In genomic region chr12:57549203-57549908, GRCh38 we compare ENCODE assay signal across 1 cellular context.
TF ChIP-seq lines count a peak whose summit lies in the region.

No MANE protein-coding gene starts in this region.

TF ChIP-seq in K562, 482 proteins besides CTCF, POLR2A, EP300 and RAD21:
- TF ChIP-seq, protein P1, sequence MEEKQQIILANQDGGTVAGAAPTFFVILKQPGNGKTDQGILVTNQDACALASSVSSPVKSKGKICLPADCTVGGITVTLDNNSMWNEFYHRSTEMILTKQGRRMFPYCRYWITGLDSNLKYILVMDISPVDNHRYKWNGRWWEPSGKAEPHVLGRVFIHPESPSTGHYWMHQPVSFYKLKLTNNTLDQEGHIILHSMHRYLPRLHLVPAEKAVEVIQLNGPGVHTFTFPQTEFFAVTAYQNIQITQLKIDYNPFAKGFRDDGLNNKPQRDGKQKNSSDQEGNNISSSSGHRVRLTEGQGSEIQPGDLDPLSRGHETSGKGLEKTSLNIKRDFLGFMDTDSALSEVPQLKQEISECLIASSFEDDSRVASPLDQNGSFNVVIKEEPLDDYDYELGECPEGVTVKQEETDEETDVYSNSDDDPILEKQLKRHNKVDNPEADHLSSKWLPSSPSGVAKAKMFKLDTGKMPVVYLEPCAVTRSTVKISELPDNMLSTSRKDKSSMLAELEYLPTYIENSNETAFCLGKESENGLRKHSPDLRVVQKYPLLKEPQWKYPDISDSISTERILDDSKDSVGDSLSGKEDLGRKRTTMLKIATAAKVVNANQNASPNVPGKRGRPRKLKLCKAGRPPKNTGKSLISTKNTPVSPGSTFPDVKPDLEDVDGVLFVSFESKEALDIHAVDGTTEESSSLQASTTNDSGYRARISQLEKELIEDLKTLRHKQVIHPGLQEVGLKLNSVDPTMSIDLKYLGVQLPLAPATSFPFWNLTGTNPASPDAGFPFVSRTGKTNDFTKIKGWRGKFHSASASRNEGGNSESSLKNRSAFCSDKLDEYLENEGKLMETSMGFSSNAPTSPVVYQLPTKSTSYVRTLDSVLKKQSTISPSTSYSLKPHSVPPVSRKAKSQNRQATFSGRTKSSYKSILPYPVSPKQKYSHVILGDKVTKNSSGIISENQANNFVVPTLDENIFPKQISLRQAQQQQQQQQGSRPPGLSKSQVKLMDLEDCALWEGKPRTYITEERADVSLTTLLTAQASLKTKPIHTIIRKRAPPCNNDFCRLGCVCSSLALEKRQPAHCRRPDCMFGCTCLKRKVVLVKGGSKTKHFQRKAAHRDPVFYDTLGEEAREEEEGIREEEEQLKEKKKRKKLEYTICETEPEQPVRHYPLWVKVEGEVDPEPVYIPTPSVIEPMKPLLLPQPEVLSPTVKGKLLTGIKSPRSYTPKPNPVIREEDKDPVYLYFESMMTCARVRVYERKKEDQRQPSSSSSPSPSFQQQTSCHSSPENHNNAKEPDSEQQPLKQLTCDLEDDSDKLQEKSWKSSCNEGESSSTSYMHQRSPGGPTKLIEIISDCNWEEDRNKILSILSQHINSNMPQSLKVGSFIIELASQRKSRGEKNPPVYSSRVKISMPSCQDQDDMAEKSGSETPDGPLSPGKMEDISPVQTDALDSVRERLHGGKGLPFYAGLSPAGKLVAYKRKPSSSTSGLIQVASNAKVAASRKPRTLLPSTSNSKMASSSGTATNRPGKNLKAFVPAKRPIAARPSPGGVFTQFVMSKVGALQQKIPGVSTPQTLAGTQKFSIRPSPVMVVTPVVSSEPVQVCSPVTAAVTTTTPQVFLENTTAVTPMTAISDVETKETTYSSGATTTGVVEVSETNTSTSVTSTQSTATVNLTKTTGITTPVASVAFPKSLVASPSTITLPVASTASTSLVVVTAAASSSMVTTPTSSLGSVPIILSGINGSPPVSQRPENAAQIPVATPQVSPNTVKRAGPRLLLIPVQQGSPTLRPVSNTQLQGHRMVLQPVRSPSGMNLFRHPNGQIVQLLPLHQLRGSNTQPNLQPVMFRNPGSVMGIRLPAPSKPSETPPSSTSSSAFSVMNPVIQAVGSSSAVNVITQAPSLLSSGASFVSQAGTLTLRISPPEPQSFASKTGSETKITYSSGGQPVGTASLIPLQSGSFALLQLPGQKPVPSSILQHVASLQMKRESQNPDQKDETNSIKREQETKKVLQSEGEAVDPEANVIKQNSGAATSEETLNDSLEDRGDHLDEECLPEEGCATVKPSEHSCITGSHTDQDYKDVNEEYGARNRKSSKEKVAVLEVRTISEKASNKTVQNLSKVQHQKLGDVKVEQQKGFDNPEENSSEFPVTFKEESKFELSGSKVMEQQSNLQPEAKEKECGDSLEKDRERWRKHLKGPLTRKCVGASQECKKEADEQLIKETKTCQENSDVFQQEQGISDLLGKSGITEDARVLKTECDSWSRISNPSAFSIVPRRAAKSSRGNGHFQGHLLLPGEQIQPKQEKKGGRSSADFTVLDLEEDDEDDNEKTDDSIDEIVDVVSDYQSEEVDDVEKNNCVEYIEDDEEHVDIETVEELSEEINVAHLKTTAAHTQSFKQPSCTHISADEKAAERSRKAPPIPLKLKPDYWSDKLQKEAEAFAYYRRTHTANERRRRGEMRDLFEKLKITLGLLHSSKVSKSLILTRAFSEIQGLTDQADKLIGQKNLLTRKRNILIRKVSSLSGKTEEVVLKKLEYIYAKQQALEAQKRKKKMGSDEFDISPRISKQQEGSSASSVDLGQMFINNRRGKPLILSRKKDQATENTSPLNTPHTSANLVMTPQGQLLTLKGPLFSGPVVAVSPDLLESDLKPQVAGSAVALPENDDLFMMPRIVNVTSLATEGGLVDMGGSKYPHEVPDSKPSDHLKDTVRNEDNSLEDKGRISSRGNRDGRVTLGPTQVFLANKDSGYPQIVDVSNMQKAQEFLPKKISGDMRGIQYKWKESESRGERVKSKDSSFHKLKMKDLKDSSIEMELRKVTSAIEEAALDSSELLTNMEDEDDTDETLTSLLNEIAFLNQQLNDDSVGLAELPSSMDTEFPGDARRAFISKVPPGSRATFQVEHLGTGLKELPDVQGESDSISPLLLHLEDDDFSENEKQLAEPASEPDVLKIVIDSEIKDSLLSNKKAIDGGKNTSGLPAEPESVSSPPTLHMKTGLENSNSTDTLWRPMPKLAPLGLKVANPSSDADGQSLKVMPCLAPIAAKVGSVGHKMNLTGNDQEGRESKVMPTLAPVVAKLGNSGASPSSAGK (IDR thresholded peaks at IDR 0.05): no peak
- no peak for TF ChIP-seq BMI1 (IDR thresholded peaks at IDR 0.05; ENCODE audit: low read length)
- TF ChIP-seq ZFP30 (CRISPR knock-in tag; IDR thresholded peaks at IDR 0.05; ENCODE audit: borderline replicate concordance): no peak
- TF ChIP-seq RBBP5 (IDR thresholded peaks at IDR 0.05; ENCODE audit: borderline replicate concordance, insufficient read depth, low read length, poor library complexity, severe bottlenecking): peak; percentile 16
- 0 out of 2 replicates have a peak, but pooled peaks have one; percentile 10 for TF ChIP-seq HINFP (tag; conservative IDR thresholded peaks at IDR 0.05; ENCODE audit: low read depth)
- TF ChIP-seq NFRKB (IDR thresholded peaks at IDR 0.05; ENCODE audit: low read depth): 0 out of 2 replicates have a peak, but pooled peaks have one; percentile 29
